Comparison of ENCODE assay signal across 14 cellular contexts in genomic region chr5:88748670-88749069, GRCh38.
"Had no signal": no experiment of that assay in that cellular context is flagged by ENCODE, and none has a peak within 500 bp of the region (broad histone marks: within the 10 kb centered on the region; RNA-seq: fewer than 3 reads in every experiment).

No MANE protein-coding gene starts in this region.

- H3K27ac Mint-ChIP-seq: nephron progenitor cell; stimulated activated naive CD8-positive, alpha-beta T cell treated with anti-CD3 and anti-CD28 coated beads, Interleukin-15, amount 100 ng/mL, for 72 hours; type B pancreatic cell had no signal

- DNase-seq: activated CD4-positive, CD25-positive, alpha-beta regulatory T cell treated with anti-CD3 and anti-CD28 coated beads, Interleukin-2, amount 50 U/mL, for 72 hours; activated naive CD4-positive, alpha-beta T cell; activated T-cell treated with anti-CD3 and anti-CD28 coated beads for 4 hours; anterior cingulate cortex; dermis blood vessel endothelial cell; left ventricle myocardium superior; nephron progenitor cell; stimulated activated naive CD8-positive, alpha-beta T cell treated with anti-CD3 and anti-CD28 coated beads, Interleukin-15, amount 100 ng/mL, for 72 hours had no signal

- H3K9me3 Mint-ChIP-seq: nephron progenitor cell; stimulated activated naive CD8-positive, alpha-beta T cell treated with anti-CD3 and anti-CD28 coated beads, Interleukin-15, amount 100 ng/mL, for 72 hours; type B pancreatic cell had no signal

- H3K36me3 Mint-ChIP-seq: type B pancreatic cell had no signal

- H3K4me3 Mint-ChIP-seq: nephron progenitor cell; stimulated activated naive CD8-positive, alpha-beta T cell treated with anti-CD3 and anti-CD28 coated beads, Interleukin-15, amount 100 ng/mL, for 72 hours; type B pancreatic cell had no signal

- H3K27me3 Mint-ChIP-seq: type B pancreatic cell had no signal

- H3K4me3 ChIP-seq: breast epithelium, prostate gland had no signal

- FAIRE-seq: frontal cortex, islet of Langerhans had no signal

- ATAC-seq: left ventricle myocardium superior; sciatic nerve; stimulated activated naive CD8-positive, alpha-beta T cell treated with anti-CD3 and anti-CD28 coated beads, Interleukin-15, amount 100 ng/mL, for 72 hours had no signal

- H3K4me1 Mint-ChIP-seq: nephron progenitor cell had no signal
